Comparison of ENCODE assay signal across 8 cellular contexts in genomic region chrX:100928660-100929613, GRCh38. TPM values are rescaled to one million over a fixed set of nuclear protein-coding genes. Genes with fewer than 3 reads are reported as not detected.
DNase-seq lines count a peak whose midpoint lies in the region; ATAC-seq and TF ChIP-seq lines count a peak whose summit lies in the region.

TSS of gene XKRX (minus strand) at chrX:100928917. CDS start at chrX:100928304, 613 bp downstream.

- no peak for TF ChIP-seq CTCF in GM12875 (IDR thresholded peaks at IDR 0.05; ENCODE audit: borderline replicate concordance, insufficient read depth, low read depth, low read length)

- peaks cover 6 to 11% of the 10 kb centered on the region in 2 donors for H3K36me3 Mint-ChIP-seq in activated T-cell treated with anti-CD3 and anti-CD28 coated beads, Interleukin-2, amount 50 U/mL, for 72 hours (ENCODE audit: insufficient read depth in 2 of 2)

- peak within 1 kb of the TSS; percentile 50 for H3K27ac Mint-ChIP-seq in activated T-cell treated with anti-CD3 and anti-CD28 coated beads, Interleukin-2, amount 50 U/mL, for 72 hours

- DNase-seq in NCI-H345 treated with DMSO at 0.1 percent for 48 hours (lab: John Stamatoyannopoulos, UW; ENCODE audit: unreplicated experiment) (peak; percentile 51), head of caudate nucleus (peak in 40 of 42 donors; percentile 4 to 76 (median 45)), NK-92 (lab: John Stamatoyannopoulos, UW; ENCODE audit: unreplicated experiment) (no peak), GM19238 (ENCODE audit: insufficient read length, low spot score) (no peak)
- DNase-seq in activated T-cell treated with anti-CD3 and anti-CD28 coated beads, Interleukin-2, amount 50 U/mL, for 72 hours, result peak; percentile 51 to 54

- H3K27ac ChIP-seq in rectal smooth muscle tissue (ENCODE audit: low read depth, low read length), result no peak within 1 kb of the TSS

- no peak within 1 kb of the TSS for H3K9ac ChIP-seq in rectal smooth muscle tissue (ENCODE audit: low read length)

- H3K4me3 ChIP-seq in GM12875 (ENCODE audit: low read depth, low read length) (peak within 1 kb of the TSS; percentile 23), rectal smooth muscle tissue (ENCODE audit: low read length) (peak within 1 kb of the TSS; percentile 62)

- no peaks in the 10 kb centered on the region for H3K27me3 ChIP-seq in rectal smooth muscle tissue (ENCODE audit: control insufficient read depth, insufficient read depth, low read length)

- peaks cover 26% of the 10 kb centered on the region for H3K27me3 Mint-ChIP-seq in activated T-cell treated with anti-CD3 and anti-CD28 coated beads, Interleukin-2, amount 50 U/mL, for 72 hours (ENCODE audit: low read depth)

- intact Hi-C loops in head of caudate nucleus (cut with DNase I), result no loop called here

- H3K9me3 Mint-ChIP-seq in activated T-cell treated with anti-CD3 and anti-CD28 coated beads, Interleukin-2, amount 50 U/mL, for 72 hours, result peaks cover 6 to 8% of the 10 kb centered on the region in 2 donors

- H3K4me3 Mint-ChIP-seq in activated T-cell treated with anti-CD3 and anti-CD28 coated beads, Interleukin-2, amount 50 U/mL, for 72 hours, result peak within 1 kb of the TSS; percentile 83 to 88

- ATAC-seq in HG02610 (IDR thresholded peaks at IDR 0.05; ENCODE audit: unreplicated experiment), result peak; percentile 49
- peak; percentile 74 for ATAC-seq in activated T-cell treated with anti-CD3 and anti-CD28 coated beads, Interleukin-2, amount 50 U/mL, for 72 hours (replicated peaks in 1 of 2)

- H3K36me3 ChIP-seq in rectal smooth muscle tissue (ENCODE audit: control insufficient read depth, insufficient read depth, low read length), result no peaks in the 10 kb centered on the region

- H3K4me1 Mint-ChIP-seq in activated T-cell treated with anti-CD3 and anti-CD28 coated beads, Interleukin-2, amount 50 U/mL, for 72 hours (ENCODE audit: low read depth), result peaks cover 23% of the 10 kb centered on the region

- no peaks in the 10 kb centered on the region for H3K4me1 ChIP-seq in rectal smooth muscle tissue (ENCODE audit: control insufficient read depth, insufficient read depth, low read length)

RNA-seq across cellular contexts. Expression of gene XKRX, which starts in this region (rescaled TPM):
- 1 to 10 TPM; 1.8 to 2.3 TPM for total RNA-seq in activated T-cell treated with anti-CD3 and anti-CD28 coated beads, Interleukin-2, amount 50 U/mL, for 72 hours

Comparison
In these comparisons a context has a peak if more than half of its experiments do, and no peak if none do; other contexts are left out.
1. DNase-seq: peak in NCI-H345 treated with DMSO at 0.1 percent for 48 hours (single experiment), activated T-cell treated with anti-CD3 and anti-CD28 coated beads, Interleukin-2, amount 50 U/mL, for 72 hours (2 of 2) and head of caudate nucleus (40 of 42); none in NK-92 (single experiment) and GM19238 (single experiment).